34 cellular contexts compared by ENCODE assay signal in genomic region chr5:1239514-1240251, GRCh38. TPM values are rescaled to one million over a fixed set of nuclear protein-coding genes. Genes with fewer than 3 reads are reported as not detected.
DNase-seq lines count a peak whose midpoint lies in the region; ATAC-seq and TF ChIP-seq lines count a peak whose summit lies in the region.
"Had no signal": no experiment of that assay in that cellular context is flagged by ENCODE, and none has a peak within 500 bp of the region (broad histone marks: within the 10 kb centered on the region; RNA-seq: fewer than 3 reads in every experiment).

No MANE protein-coding gene starts in this region.

- no peak overlapping the region for H3K4me3 ChIP-seq in A673 (ENCODE audit: low read depth, low read length, poor library complexity, severe bottlenecking)
- H3K4me3 ChIP-seq: BLaER1, GM23248, heart left ventricle, lower lobe of right lung, upper lobe of right lung had no signal

- no peaks in the 10 kb centered on the region for H3K4me1 ChIP-seq in A673 (ENCODE audit: insufficient read depth, low read length, poor library complexity, severe bottlenecking)
- H3K4me1 ChIP-seq: BLaER1, Caco-2, heart left ventricle, lower lobe of right lung, upper lobe of right lung had no signal

- BruUV-seq in A673 (replicated peaks; lab: Mats Ljungman, UMichigan), result no TSS peak

- TF ChIP-seq CTCF in A673 (conservative IDR thresholded peaks at IDR 0.05; ENCODE audit: low read depth, low read length), result no peak

- peaks cover 37% of the 10 kb centered on the region for H3K27me3 ChIP-seq in A673 (replicated peaks; ENCODE audit: insufficient read depth, low read depth, low read length, poor library complexity)

- H3K36me3 ChIP-seq in A673 (ENCODE audit: insufficient read depth, low read length, poor library complexity, severe bottlenecking), result no peaks in the 10 kb centered on the region
- H3K36me3 ChIP-seq: BLaER1, heart left ventricle, lower lobe of right lung, upper lobe of right lung had no signal

- H3K9me3 ChIP-seq in A673 (ENCODE audit: low read depth, low read length, poor library complexity, severe bottlenecking), result no peaks in the 10 kb centered on the region

- H3K4me1 Mint-ChIP-seq in stimulated activated effector memory CD8-positive, alpha-beta T cell treated with anti-CD3 and anti-CD28 coated beads, Interleukin-12 subunit alpha, Interleukin-12 subunit beta, amount 100 ng/mL, for 72 hours, result no peaks in the 10 kb centered on the region
- H3K4me1 Mint-ChIP-seq: activated T-helper 17 cell treated with anti-CD3 and anti-CD28 coated beads, Interleukin-2, amount 50 U/mL, for 72 hours; neural crest cell had no signal

- no peak overlapping the region for H3K4me3 Mint-ChIP-seq in stimulated activated effector memory CD8-positive, alpha-beta T cell treated with anti-CD3 and anti-CD28 coated beads, Interleukin-12 subunit alpha, Interleukin-12 subunit beta, amount 100 ng/mL, for 72 hours
- H3K4me3 Mint-ChIP-seq: activated CD4-positive, alpha-beta memory T cell treated with anti-CD3 and anti-CD28 coated beads for 36 hours; activated T-helper 17 cell treated with anti-CD3 and anti-CD28 coated beads, Interleukin-2, amount 50 U/mL, for 72 hours; effector memory CD8-positive, alpha-beta T cell; neural crest cell had no signal

- DNase-seq in DMS153 treated with DMSO at 0.1 percent for 48 hours (lab: John Stamatoyannopoulos, UW; ENCODE audit: unreplicated experiment), result peak; percentile 89
- DNase-seq in NCI-H2196 (lab: John Stamatoyannopoulos, UW; ENCODE audit: unreplicated experiment), result peak; percentile 83
- DNase-seq in SW480 (ENCODE audit: low spot score), result peak; percentile 26
- DNase-seq in mucosa of gallbladder (ENCODE audit: low spot score), result peak; percentile 24
- DNase-seq in NK-92 (lab: John Stamatoyannopoulos, UW; ENCODE audit: unreplicated experiment), result no peak
- no peak for DNase-seq in stimulated activated effector memory CD8-positive, alpha-beta T cell treated with anti-CD3 and anti-CD28 coated beads, Interleukin-12 subunit alpha, Interleukin-12 subunit beta, amount 100 ng/mL, for 72 hours (ENCODE audit: low spot score in 2 of 2)
- no peak for DNase-seq in activated naive CD4-positive, alpha-beta T cell (lab: John Stamatoyannopoulos, UW)
- DNase-seq in A673 (ENCODE audit: low spot score), result no peak
- DNase-seq: activated CD4-positive, alpha-beta memory T cell treated with anti-CD3 and anti-CD28 coated beads for 36 hours; activated CD4-positive, CD25-positive, alpha-beta regulatory T cell treated with anti-CD3 and anti-CD28 coated beads, Interleukin-2, amount 50 U/mL, for 72 hours; activated CD8-positive, alpha-beta memory T cell treated with anti-CD3 and anti-CD28 coated beads, Interleukin-2, amount 50 U/mL, for 48 hours; cortex of kidney; effector memory CD8-positive, alpha-beta T cell; GM23248; heart left ventricle; lower lobe of right lung; NCI-H1105; NCI-H2081 treated with DMSO at 0.1 percent for 48 hours; NCI-H446; NK-92 treated with Interleukin-12 subunit alpha and Interleukin-12 subunit beta, amount 100 ng/mL, for 24 hours; right cardiac atrium; stimulated activated CD4-positive, alpha-beta T cell treated with anti-CD3 and anti-CD28 coated beads, Interleukin-4, amount 100 ng/mL, for 1 hour; T-helper 1 cell; upper lobe of right lung had no signal

- no peak overlapping the region for H3K27ac ChIP-seq in A673 (ENCODE audit: low read depth, low read length, poor library complexity, severe bottlenecking)
- H3K27ac ChIP-seq: BLaER1, GM23248, heart left ventricle, lower lobe of right lung, upper lobe of right lung had no signal

- POLR2A ChIA-PET in A673 (lab: Charles Lee; ENCODE audit: low non-redundant PET), result no interaction called here

- CTCF ChIA-PET in A673 (lab: Charles Lee), result no interaction called here

- no peak overlapping the region for H3K27ac Mint-ChIP-seq in stimulated activated effector memory CD8-positive, alpha-beta T cell treated with anti-CD3 and anti-CD28 coated beads, Interleukin-12 subunit alpha, Interleukin-12 subunit beta, amount 100 ng/mL, for 72 hours
- H3K27ac Mint-ChIP-seq: activated CD4-positive, alpha-beta memory T cell treated with anti-CD3 and anti-CD28 coated beads for 36 hours; activated naive CD4-positive, alpha-beta T cell treated with anti-CD3 and anti-CD28 coated beads, Interleukin-2, amount 50 U/mL, for 72 hours; activated T-helper 17 cell treated with anti-CD3 and anti-CD28 coated beads, Interleukin-2, amount 50 U/mL, for 72 hours; effector memory CD8-positive, alpha-beta T cell had no signal

- H3K36me3 Mint-ChIP-seq in stimulated activated effector memory CD8-positive, alpha-beta T cell treated with anti-CD3 and anti-CD28 coated beads, Interleukin-12 subunit alpha, Interleukin-12 subunit beta, amount 100 ng/mL, for 72 hours, result no peaks in the 10 kb centered on the region
- H3K36me3 Mint-ChIP-seq: activated CD4-positive, alpha-beta memory T cell treated with anti-CD3 and anti-CD28 coated beads for 36 hours had no signal

- no peak for ATAC-seq in stimulated activated effector memory CD8-positive, alpha-beta T cell treated with anti-CD3 and anti-CD28 coated beads, Interleukin-12 subunit alpha, Interleukin-12 subunit beta, amount 100 ng/mL, for 72 hours
- ATAC-seq: activated naive CD4-positive, alpha-beta T cell treated with anti-CD3 and anti-CD28 coated beads, Interleukin-2, amount 50 U/mL, for 72 hours; activated T-helper 17 cell treated with anti-CD3 and anti-CD28 coated beads, Interleukin-2, amount 50 U/mL, for 72 hours; effector memory CD8-positive, alpha-beta T cell; lower lobe of right lung; upper lobe of right lung had no signal

- peaks cover 4% of the 10 kb centered on the region for H3K9me3 Mint-ChIP-seq in stimulated activated effector memory CD8-positive, alpha-beta T cell treated with anti-CD3 and anti-CD28 coated beads, Interleukin-12 subunit alpha, Interleukin-12 subunit beta, amount 100 ng/mL, for 72 hours
- H3K9me3 Mint-ChIP-seq: neural crest cell had no signal

- intact Hi-C loops in A673 (cut with micrococcal nuclease; ENCODE audit: unreplicated experiment), result no loop called here

RNA-seq across cellular contexts. Expression of gene SLC6A18, which starts 14.5 kb away (rescaled TPM):
- not detected for total RNA-seq in mucosa of gallbladder
- total RNA-seq in A673 (2021), result not detected in 2 replicates
- total RNA-seq: activated CD4-positive, alpha-beta memory T cell treated with anti-CD3 and anti-CD28 coated beads for 36 hours; activated naive CD4-positive, alpha-beta T cell treated with anti-CD3 and anti-CD28 coated beads, Interleukin-2, amount 50 U/mL, for 72 hours; activated T-helper 17 cell treated with anti-CD3 and anti-CD28 coated beads, Interleukin-2, amount 50 U/mL, for 72 hours; bronchial epithelial cell; Caco-2; Daoy; fibroblast of villous mesenchyme; GM23248; heart left ventricle; kidney epithelial cell; lower lobe of right lung; neural crest cell; right cardiac atrium; SK-MEL-5; upper lobe of right lung had no signal

RNA-seq across cellular contexts. Expression of gene SLC6A19, which starts 38.3 kb away (rescaled TPM):
- total RNA-seq in mucosa of gallbladder (179 TPM), A673 (2021) (not detected in 2 replicates)
- total RNA-seq: activated CD4-positive, alpha-beta memory T cell treated with anti-CD3 and anti-CD28 coated beads for 36 hours; activated naive CD4-positive, alpha-beta T cell treated with anti-CD3 and anti-CD28 coated beads, Interleukin-2, amount 50 U/mL, for 72 hours; activated T-helper 17 cell treated with anti-CD3 and anti-CD28 coated beads, Interleukin-2, amount 50 U/mL, for 72 hours; bronchial epithelial cell; Daoy; fibroblast of villous mesenchyme; GM23248; heart left ventricle; kidney epithelial cell; lower lobe of right lung; neural crest cell; right cardiac atrium; SK-MEL-5; upper lobe of right lung had no signal

RNA-seq across cellular contexts. Expression of gene TERT, which starts 55.2 kb away (rescaled TPM):
- total RNA-seq in mucosa of gallbladder (not detected), A673 (2021) (14.2 and 17.1 TPM in 2 replicates)
- total RNA-seq: bronchial epithelial cell, fibroblast of villous mesenchyme, GM23248, heart left ventricle, kidney epithelial cell, lower lobe of right lung, right cardiac atrium, upper lobe of right lung had no signal

Comparison
In these comparisons a context has a peak if more than half of its experiments do, and no peak if none do; other contexts are left out.
1. DNase-seq: peak in DMS153 treated with DMSO at 0.1 percent for 48 hours (single experiment), NCI-H2196 (single experiment), SW480 (single experiment) and mucosa of gallbladder (single experiment); none in NK-92 (single experiment), stimulated activated effector memory CD8-positive, alpha-beta T cell treated with anti-CD3 and anti-CD28 coated beads, Interleukin-12 subunit alpha, Interleukin-12 subunit beta, amount 100 ng/mL, for 72 hours (0 of 2), activated naive CD4-positive, alpha-beta T cell (0 of 4) and A673 (single experiment).
2. RNA of gene SLC6A19, which starts 38.3 kb away (total RNA-seq): 179 TPM in mucosa of gallbladder (single experiment); not detected in A673; every median in the first group is over 100 times any median in the second.
3. RNA of gene TERT, which starts 55.2 kb away (total RNA-seq): 14.2 to 17.1 TPM in A673; not detected in mucosa of gallbladder (single experiment); every median in the first group is over 10 times any median in the second.